ENCODE assay signal across 3 cellular contexts in the genomic region with DNA sequence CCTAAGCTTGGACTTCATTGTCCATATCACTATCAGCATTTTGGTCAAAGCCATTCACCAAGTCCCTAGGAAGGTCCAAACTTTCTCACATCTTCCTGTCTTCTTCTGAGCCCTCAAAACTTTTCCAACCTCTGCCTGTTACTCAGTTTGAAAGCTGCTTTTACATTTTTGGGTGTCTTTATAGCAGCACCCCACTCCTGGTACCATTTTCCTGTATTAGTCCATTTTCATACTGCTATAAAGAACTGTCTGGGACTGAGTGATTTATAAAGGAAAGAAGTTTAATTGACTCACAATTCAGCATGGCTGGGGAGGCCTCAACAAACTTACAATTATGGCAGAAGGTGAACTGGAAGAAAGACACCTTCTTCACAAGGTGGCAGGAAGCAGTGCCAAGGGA.
TF ChIP-seq lines count a peak whose summit lies in the region.

No MANE protein-coding gene starts in this region.

TF ChIP-seq in HEK293, 187 proteins besides CTCF, POLR2A, EP300 and RAD21:
- TF ChIP-seq ZNF600 (tag by site-specific recombination; IDR thresholded peaks at IDR 0.05) (no peak), ZNF707 (tag by site-specific recombination; IDR thresholded peaks at IDR 0.05) (peak; percentile 75), ZNF248 (tag by site-specific recombination; IDR thresholded peaks at IDR 0.05) (no peak)
- TF ChIP-seq, protein P1, sequence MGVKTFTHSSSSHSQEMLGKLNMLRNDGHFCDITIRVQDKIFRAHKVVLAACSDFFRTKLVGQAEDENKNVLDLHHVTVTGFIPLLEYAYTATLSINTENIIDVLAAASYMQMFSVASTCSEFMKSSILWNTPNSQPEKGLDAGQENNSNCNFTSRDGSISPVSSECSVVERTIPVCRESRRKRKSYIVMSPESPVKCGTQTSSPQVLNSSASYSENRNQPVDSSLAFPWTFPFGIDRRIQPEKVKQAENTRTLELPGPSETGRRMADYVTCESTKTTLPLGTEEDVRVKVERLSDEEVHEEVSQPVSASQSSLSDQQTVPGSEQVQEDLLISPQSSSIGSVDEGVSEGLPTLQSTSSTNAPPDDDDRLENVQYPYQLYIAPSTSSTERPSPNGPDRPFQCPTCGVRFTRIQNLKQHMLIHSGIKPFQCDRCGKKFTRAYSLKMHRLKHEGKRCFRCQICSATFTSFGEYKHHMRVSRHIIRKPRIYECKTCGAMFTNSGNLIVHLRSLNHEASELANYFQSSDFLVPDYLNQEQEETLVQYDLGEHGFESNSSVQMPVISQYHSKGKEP (tag by site-specific recombination; IDR thresholded peaks at IDR 0.05), result no peak

TF ChIP-seq in GM12878, 131 proteins besides CTCF, POLR2A, EP300 and RAD21:
- TF ChIP-seq EZH2 (IDR thresholded peaks at IDR 0.05; ENCODE audit: borderline replicate concordance, control insufficient read depth, low read depth, low read length) (no peak), GATAD2B (conservative IDR thresholded peaks at IDR 0.05; ENCODE audit: low read depth) (no peak), LARP7 (IDR thresholded peaks at IDR 0.05) (no peak), TCF12 (IDR thresholded peaks at IDR 0.05; ENCODE audit: low read depth, low read length) (no peak), HDAC6 (IDR thresholded peaks at IDR 0.05; ENCODE audit: unreplicated experiment) (no peak), PAX8 (IDR thresholded peaks at IDR 0.05) (no peak), IKZF2 (IDR thresholded peaks at IDR 0.05) (no peak), RFX5 (IDR thresholded peaks at IDR 0.05; ENCODE audit: low read depth, low read length) (no peak)
- TF ChIP-seq, protein P2, sequence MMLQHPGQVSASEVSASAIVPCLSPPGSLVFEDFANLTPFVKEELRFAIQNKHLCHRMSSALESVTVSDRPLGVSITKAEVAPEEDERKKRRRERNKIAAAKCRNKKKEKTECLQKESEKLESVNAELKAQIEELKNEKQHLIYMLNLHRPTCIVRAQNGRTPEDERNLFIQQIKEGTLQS (IDR thresholded peaks at IDR 0.05; ENCODE audit: borderline replicate concordance, extremely low read depth, low read depth, low read length), result no peak
- TF ChIP-seq, protein P3, sequence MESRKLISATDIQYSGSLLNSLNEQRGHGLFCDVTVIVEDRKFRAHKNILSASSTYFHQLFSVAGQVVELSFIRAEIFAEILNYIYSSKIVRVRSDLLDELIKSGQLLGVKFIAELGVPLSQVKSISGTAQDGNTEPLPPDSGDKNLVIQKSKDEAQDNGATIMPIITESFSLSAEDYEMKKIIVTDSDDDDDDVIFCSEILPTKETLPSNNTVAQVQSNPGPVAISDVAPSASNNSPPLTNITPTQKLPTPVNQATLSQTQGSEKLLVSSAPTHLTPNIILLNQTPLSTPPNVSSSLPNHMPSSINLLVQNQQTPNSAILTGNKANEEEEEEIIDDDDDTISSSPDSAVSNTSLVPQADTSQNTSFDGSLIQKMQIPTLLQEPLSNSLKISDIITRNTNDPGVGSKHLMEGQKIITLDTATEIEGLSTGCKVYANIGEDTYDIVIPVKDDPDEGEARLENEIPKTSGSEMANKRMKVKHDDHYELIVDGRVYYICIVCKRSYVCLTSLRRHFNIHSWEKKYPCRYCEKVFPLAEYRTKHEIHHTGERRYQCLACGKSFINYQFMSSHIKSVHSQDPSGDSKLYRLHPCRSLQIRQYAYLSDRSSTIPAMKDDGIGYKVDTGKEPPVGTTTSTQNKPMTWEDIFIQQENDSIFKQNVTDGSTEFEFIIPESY (IDR thresholded peaks at IDR 0.05), result no peak
- TF ChIP-seq, protein P4, sequence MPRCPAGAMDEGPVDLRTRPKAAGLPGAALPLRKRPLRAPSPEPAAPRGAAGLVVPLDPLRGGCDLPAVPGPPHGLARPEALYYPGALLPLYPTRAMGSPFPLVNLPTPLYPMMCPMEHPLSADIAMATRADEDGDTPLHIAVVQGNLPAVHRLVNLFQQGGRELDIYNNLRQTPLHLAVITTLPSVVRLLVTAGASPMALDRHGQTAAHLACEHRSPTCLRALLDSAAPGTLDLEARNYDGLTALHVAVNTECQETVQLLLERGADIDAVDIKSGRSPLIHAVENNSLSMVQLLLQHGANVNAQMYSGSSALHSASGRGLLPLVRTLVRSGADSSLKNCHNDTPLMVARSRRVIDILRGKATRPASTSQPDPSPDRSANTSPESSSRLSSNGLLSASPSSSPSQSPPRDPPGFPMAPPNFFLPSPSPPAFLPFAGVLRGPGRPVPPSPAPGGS (IDR thresholded peaks at IDR 0.05; ENCODE audit: borderline replicate concordance, insufficient read depth, low read depth, low read length, poor library complexity, severe bottlenecking), result no peak

TF ChIP-seq in K562, 482 proteins besides CTCF, POLR2A, EP300 and RAD21:
- TF ChIP-seq, protein P5, sequence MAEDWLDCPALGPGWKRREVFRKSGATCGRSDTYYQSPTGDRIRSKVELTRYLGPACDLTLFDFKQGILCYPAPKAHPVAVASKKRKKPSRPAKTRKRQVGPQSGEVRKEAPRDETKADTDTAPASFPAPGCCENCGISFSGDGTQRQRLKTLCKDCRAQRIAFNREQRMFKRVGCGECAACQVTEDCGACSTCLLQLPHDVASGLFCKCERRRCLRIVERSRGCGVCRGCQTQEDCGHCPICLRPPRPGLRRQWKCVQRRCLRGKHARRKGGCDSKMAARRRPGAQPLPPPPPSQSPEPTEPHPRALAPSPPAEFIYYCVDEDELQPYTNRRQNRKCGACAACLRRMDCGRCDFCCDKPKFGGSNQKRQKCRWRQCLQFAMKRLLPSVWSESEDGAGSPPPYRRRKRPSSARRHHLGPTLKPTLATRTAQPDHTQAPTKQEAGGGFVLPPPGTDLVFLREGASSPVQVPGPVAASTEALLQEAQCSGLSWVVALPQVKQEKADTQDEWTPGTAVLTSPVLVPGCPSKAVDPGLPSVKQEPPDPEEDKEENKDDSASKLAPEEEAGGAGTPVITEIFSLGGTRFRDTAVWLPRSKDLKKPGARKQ (CRISPR knock-in tag; IDR thresholded peaks at IDR 0.05), result no peak
- TF ChIP-seq ZNF707 (CRISPR knock-in tag; conservative IDR thresholded peaks at IDR 0.05) (peak; percentile 86), SIN3A (IDR thresholded peaks at IDR 0.05; ENCODE audit: borderline replicate concordance in 2 of 2, control insufficient read depth in 1 of 2, low read depth in 2 of 2, low read length in 2 of 2) (no peak)
- TF ChIP-seq, protein P6, sequence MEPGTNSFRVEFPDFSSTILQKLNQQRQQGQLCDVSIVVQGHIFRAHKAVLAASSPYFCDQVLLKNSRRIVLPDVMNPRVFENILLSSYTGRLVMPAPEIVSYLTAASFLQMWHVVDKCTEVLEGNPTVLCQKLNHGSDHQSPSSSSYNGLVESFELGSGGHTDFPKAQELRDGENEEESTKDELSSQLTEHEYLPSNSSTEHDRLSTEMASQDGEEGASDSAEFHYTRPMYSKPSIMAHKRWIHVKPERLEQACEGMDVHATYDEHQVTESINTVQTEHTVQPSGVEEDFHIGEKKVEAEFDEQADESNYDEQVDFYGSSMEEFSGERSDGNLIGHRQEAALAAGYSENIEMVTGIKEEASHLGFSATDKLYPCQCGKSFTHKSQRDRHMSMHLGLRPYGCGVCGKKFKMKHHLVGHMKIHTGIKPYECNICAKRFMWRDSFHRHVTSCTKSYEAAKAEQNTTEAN (CRISPR knock-in tag; IDR thresholded peaks at IDR 0.05), result no peak
